In genomic region chrX:12657881-12658280, GRCh38 we compare ENCODE assay signal across 20 cellular contexts.
DNase-seq lines count a peak whose midpoint lies in the region; ATAC-seq, FAIRE-seq and TF ChIP-seq lines count a peak whose summit lies in the region.
"Had no signal": no experiment of that assay in that cellular context is flagged by ENCODE, and none has a peak within 500 bp of the region (broad histone marks: within the 10 kb centered on the region; RNA-seq: fewer than 3 reads in every experiment).

No MANE protein-coding gene starts in this region.

- intact Hi-C loops in activated CD4-positive, alpha-beta memory T cell treated with anti-CD3 and anti-CD28 coated beads for 36 hours (cut with micrococcal nuclease), result no loop called here
- intact Hi-C loops in ascending aorta (cut with DNase I), result no loop called here

- 53 to 74% (median 71%) methylated on average over 1 of the region's 1 CpG for WGBS in small intestine, 3 donors

- H3K27ac ChIP-seq in small intestine (ENCODE audit: low read depth in 1 of 2, low read length in 1 of 2) (no peak overlapping the region), ascending aorta (no peak overlapping the region)
- H3K27ac ChIP-seq: pancreas, tibial artery had no signal

- H3K4me3 ChIP-seq in small intestine (ENCODE audit: low read depth in 1 of 2, low read length in 2 of 2), result no peak overlapping the region
- H3K4me3 ChIP-seq in ascending aorta, result no peak overlapping the region
- H3K4me3 ChIP-seq: pancreas, tibial artery had no signal

- H3K9me3 Mint-ChIP-seq in activated CD4-positive, alpha-beta memory T cell treated with anti-CD3 and anti-CD28 coated beads for 36 hours, result peaks cover 2% of the 10 kb centered on the region
- no peaks in the 10 kb centered on the region for H3K9me3 Mint-ChIP-seq in activated CD4-positive, alpha-beta memory T cell treated with anti-CD3 and anti-CD28 coated beads, Interleukin-2, amount 10 ng/mL, durations not matched to agents 7 days and 5 days
- peaks cover 0 to 7% of the 10 kb centered on the region in 2 donors for H3K9me3 Mint-ChIP-seq in stimulated activated naive B cell treated with anti-CD40 and anti-IgM and Interleukin-4, amounts not matched to agents 10 μg/mL and 1 μg/mL and 100 μg/mL, for 72 hours
- H3K9me3 Mint-ChIP-seq in glutamatergic neuron (ENCODE audit: unreplicated experiment), result no peaks in the 10 kb centered on the region

- CTCF ChIA-PET in activated CD4-positive, alpha-beta memory T cell treated with anti-CD3 and anti-CD28 coated beads for 36 hours (lab: Charles Lee), result no interaction called here
- CTCF ChIA-PET in activated CD4-positive, alpha-beta memory T cell treated with anti-CD3 and anti-CD28 coated beads, Interleukin-2, amount 10 ng/mL, durations not matched to agents 7 days and 5 days (lab: Charles Lee), result no interaction called here

- POLR2A ChIA-PET in activated CD4-positive, alpha-beta memory T cell treated with anti-CD3 and anti-CD28 coated beads for 36 hours (lab: Charles Lee), result no interaction called here
- POLR2A ChIA-PET in activated CD4-positive, alpha-beta memory T cell treated with anti-CD3 and anti-CD28 coated beads, Interleukin-2, amount 10 ng/mL, durations not matched to agents 7 days and 5 days (lab: Charles Lee), result no interaction called here

- H3K9me3 ChIP-seq in small intestine (ENCODE audit: control insufficient read depth, low read depth) (peaks cover 2% of the 10 kb centered on the region), ascending aorta (no peaks in the 10 kb centered on the region)
- H3K9me3 ChIP-seq: pancreas, tibial artery had no signal

- TF ChIP-seq CTCF in glutamatergic neuron (IDR thresholded peaks at IDR 0.05; ENCODE audit: partially characterized antibody, unreplicated experiment), result no peak
- no peak for TF ChIP-seq CTCF in ascending aorta (IDR thresholded peaks at IDR 0.05)

- DNase-seq in activated CD4-positive, alpha-beta memory T cell treated with anti-CD3 and anti-CD28 coated beads for 36 hours, result peak; percentile 10
- no peak for DNase-seq in activated CD4-positive, alpha-beta memory T cell treated with anti-CD3 and anti-CD28 coated beads, Interleukin-2, amount 10 ng/mL, durations not matched to agents 7 days and 5 days
- DNase-seq in stimulated activated naive B cell treated with anti-CD40 and anti-IgM and Interleukin-4, amounts not matched to agents 10 μg/mL and 1 μg/mL and 100 μg/mL, for 72 hours, result peak; percentile 8
- DNase-seq in glutamatergic neuron (no peak), small intestine (no peak), ascending aorta (ENCODE audit: low spot score in 2 of 2) (no peak)
- DNase-seq: activated CD4-positive, alpha-beta T cell treated with anti-CD3 and anti-CD28 coated beads for 48 hours; activated effector memory CD4-positive, alpha-beta T cell treated with anti-CD3 and anti-CD28 coated beads, Interleukin-2, amount 50 U/mL, for 16 hours; COR-L47; effector memory CD4-positive, alpha-beta T cell; NCI-H1105; NCI-H510A; pancreas; stimulated activated CD4-positive, alpha-beta T cell treated with anti-CD3 and anti-CD28 coated beads, Interleukin-12 subunit alpha, Interleukin-12 subunit beta, amount 100 ng/mL, for 4 hours; T-cell; tibial artery had no signal

- FAIRE-seq in small intestine (lab: Jason Lieb, UNC), result no peak
- FAIRE-seq: A204.1, pancreas, RCC 7860 had no signal

- no peak overlapping the region for H3K4me3 Mint-ChIP-seq in activated CD4-positive, alpha-beta memory T cell treated with anti-CD3 and anti-CD28 coated beads for 36 hours
- H3K4me3 Mint-ChIP-seq in activated CD4-positive, alpha-beta memory T cell treated with anti-CD3 and anti-CD28 coated beads, Interleukin-2, amount 10 ng/mL, durations not matched to agents 7 days and 5 days, result no peak overlapping the region
- H3K4me3 Mint-ChIP-seq in stimulated activated naive B cell treated with anti-CD40 and anti-IgM and Interleukin-4, amounts not matched to agents 10 μg/mL and 1 μg/mL and 100 μg/mL, for 72 hours, result peak overlapping the region in 1 of 2 donors; percentile 11
- H3K4me3 Mint-ChIP-seq in glutamatergic neuron (ENCODE audit: unreplicated experiment), result no peak overlapping the region
- H3K4me3 Mint-ChIP-seq: T-cell had no signal

- ATAC-seq in GM21576 (IDR thresholded peaks at IDR 0.05; ENCODE audit: unreplicated experiment) (peak; percentile 72), HG03280 (IDR thresholded peaks at IDR 0.05; ENCODE audit: unreplicated experiment) (peak; percentile 44)
- ATAC-seq in stimulated activated naive B cell treated with anti-CD40 and anti-IgM and Interleukin-4, amounts not matched to agents 10 μg/mL and 1 μg/mL and 100 μg/mL, for 72 hours (replicated peaks), result peak; percentile 68 to 93
- ATAC-seq: pancreas, T-cell had no signal

- no peaks in the 10 kb centered on the region for H3K27me3 Mint-ChIP-seq in activated CD4-positive, alpha-beta memory T cell treated with anti-CD3 and anti-CD28 coated beads for 36 hours
- no peaks in the 10 kb centered on the region for H3K27me3 Mint-ChIP-seq in activated CD4-positive, alpha-beta memory T cell treated with anti-CD3 and anti-CD28 coated beads, Interleukin-2, amount 10 ng/mL, durations not matched to agents 7 days and 5 days
- H3K27me3 Mint-ChIP-seq in stimulated activated naive B cell treated with anti-CD40 and anti-IgM and Interleukin-4, amounts not matched to agents 10 μg/mL and 1 μg/mL and 100 μg/mL, for 72 hours, result peaks cover 0 to 10% of the 10 kb centered on the region in 2 donors
- H3K27me3 Mint-ChIP-seq in glutamatergic neuron (ENCODE audit: unreplicated experiment), result no peaks in the 10 kb centered on the region

- no peaks in the 10 kb centered on the region for H3K36me3 ChIP-seq in small intestine (ENCODE audit: control insufficient read depth in 2 of 2, insufficient read depth in 2 of 2, low read length in 2 of 2)
- H3K36me3 ChIP-seq in ascending aorta, result no peaks in the 10 kb centered on the region
- H3K36me3 ChIP-seq: pancreas, tibial artery had no signal

- H3K36me3 Mint-ChIP-seq in activated CD4-positive, alpha-beta memory T cell treated with anti-CD3 and anti-CD28 coated beads for 36 hours, result no peaks in the 10 kb centered on the region
- H3K36me3 Mint-ChIP-seq in activated CD4-positive, alpha-beta memory T cell treated with anti-CD3 and anti-CD28 coated beads, Interleukin-2, amount 10 ng/mL, durations not matched to agents 7 days and 5 days (ENCODE audit: low read depth), result no peaks in the 10 kb centered on the region
- no peaks in the 10 kb centered on the region for H3K36me3 Mint-ChIP-seq in stimulated activated naive B cell treated with anti-CD40 and anti-IgM and Interleukin-4, amounts not matched to agents 10 μg/mL and 1 μg/mL and 100 μg/mL, for 72 hours
- H3K36me3 Mint-ChIP-seq in glutamatergic neuron (ENCODE audit: unreplicated experiment), result no peaks in the 10 kb centered on the region
- H3K36me3 Mint-ChIP-seq: T-cell had no signal

- no peaks in the 10 kb centered on the region for H3K4me1 ChIP-seq in small intestine (ENCODE audit: control insufficient read depth in 2 of 2, insufficient read depth in 1 of 2, low read depth in 1 of 2, low read length in 1 of 2)
- no peaks in the 10 kb centered on the region for H3K4me1 ChIP-seq in ascending aorta
- H3K4me1 ChIP-seq: pancreas, tibial artery had no signal

- H3K27me3 ChIP-seq in small intestine (ENCODE audit: control insufficient read depth in 2 of 2, insufficient read depth in 2 of 2, low read length in 2 of 2), result no peaks in the 10 kb centered on the region
- H3K27me3 ChIP-seq in ascending aorta, result no peaks in the 10 kb centered on the region
- H3K27me3 ChIP-seq: pancreas, tibial artery had no signal

- no peaks in the 10 kb centered on the region for H3K4me1 Mint-ChIP-seq in activated CD4-positive, alpha-beta memory T cell treated with anti-CD3 and anti-CD28 coated beads for 36 hours (ENCODE audit: low read depth)
- no peaks in the 10 kb centered on the region for H3K4me1 Mint-ChIP-seq in activated CD4-positive, alpha-beta memory T cell treated with anti-CD3 and anti-CD28 coated beads, Interleukin-2, amount 10 ng/mL, durations not matched to agents 7 days and 5 days
- peaks cover 13 to 16% of the 10 kb centered on the region in 2 donors for H3K4me1 Mint-ChIP-seq in stimulated activated naive B cell treated with anti-CD40 and anti-IgM and Interleukin-4, amounts not matched to agents 10 μg/mL and 1 μg/mL and 100 μg/mL, for 72 hours
- H3K4me1 Mint-ChIP-seq in glutamatergic neuron (ENCODE audit: low read depth, unreplicated experiment), result no peaks in the 10 kb centered on the region
- H3K4me1 Mint-ChIP-seq: T-cell had no signal

- no peak overlapping the region for H3K27ac Mint-ChIP-seq in activated CD4-positive, alpha-beta memory T cell treated with anti-CD3 and anti-CD28 coated beads for 36 hours
- H3K27ac Mint-ChIP-seq in activated CD4-positive, alpha-beta memory T cell treated with anti-CD3 and anti-CD28 coated beads, Interleukin-2, amount 10 ng/mL, durations not matched to agents 7 days and 5 days, result no peak overlapping the region
- H3K27ac Mint-ChIP-seq in stimulated activated naive B cell treated with anti-CD40 and anti-IgM and Interleukin-4, amounts not matched to agents 10 μg/mL and 1 μg/mL and 100 μg/mL, for 72 hours, result peak overlapping the region; percentile 89
- H3K27ac Mint-ChIP-seq in glutamatergic neuron (ENCODE audit: unreplicated experiment), result no peak overlapping the region
- H3K27ac Mint-ChIP-seq: T-cell had no signal

Comparison
In these comparisons a context has a peak if more than half of its experiments do, and no peak if none do; other contexts are left out.
1. DNase-seq: peak in activated CD4-positive, alpha-beta memory T cell treated with anti-CD3 and anti-CD28 coated beads for 36 hours (single experiment) and stimulated activated naive B cell treated with anti-CD40 and anti-IgM and Interleukin-4, amounts not matched to agents 10 μg/mL and 1 μg/mL and 100 μg/mL, for 72 hours (single experiment); none in activated CD4-positive, alpha-beta memory T cell treated with anti-CD3 and anti-CD28 coated beads, Interleukin-2, amount 10 ng/mL, durations not matched to agents 7 days and 5 days (single experiment), glutamatergic neuron (single experiment), small intestine (single experiment) and ascending aorta (0 of 2).
2. Peak in every context shown above with its lines, with median percentiles within 50 percentile points of each other: ATAC-seq.